In genomic region chr6:55918639-55919038, GRCh38 we compare ENCODE assay signal across 23 cellular contexts. TPM values are rescaled to one million over a fixed set of nuclear protein-coding genes. Genes with fewer than 3 reads are reported as not detected.
DNase-seq lines count a peak whose midpoint lies in the region; ATAC-seq and TF ChIP-seq lines count a peak whose summit lies in the region.
"Had no signal": no experiment of that assay in that cellular context is flagged by ENCODE, and none has a peak within 500 bp of the region (broad histone marks: within the 10 kb centered on the region; RNA-seq: fewer than 3 reads in every experiment).

No MANE protein-coding gene starts in this region.

- no peak overlapping the region for H2BK15ac ChIP-seq in mesenchymal stem cell (ENCODE audit: low read depth, poor library complexity, severe bottlenecking)

- no peak overlapping the region for H4K91ac ChIP-seq in mesenchymal stem cell (ENCODE audit: low read length)

- H2AFZ ChIP-seq in mesenchymal stem cell (ENCODE audit: low read depth, low read length) = no peak overlapping the region
- H2AFZ ChIP-seq: neural progenitor cell had no signal

- H3K36me3 ChIP-seq in mesenchymal stem cell (ENCODE audit: control insufficient read depth in 1 of 2, insufficient read depth in 2 of 2, low read depth in 1 of 2, low read length in 2 of 2) = no peaks in the 10 kb centered on the region
- H3K36me3 ChIP-seq: gastrocnemius medialis, neural progenitor cell, right lobe of liver, upper lobe of left lung had no signal

- H3K14ac ChIP-seq in mesenchymal stem cell (ENCODE audit: low read length in 2 of 2) = no peak overlapping the region

- no peaks in the 10 kb centered on the region for H3K27me3 ChIP-seq in mesenchymal stem cell (ENCODE audit: control insufficient read depth in 1 of 2, insufficient read depth in 1 of 2, low read length in 2 of 2)
- H3K27me3 ChIP-seq: gastrocnemius medialis, neural progenitor cell, right lobe of liver, upper lobe of left lung had no signal

- H3K27ac ChIP-seq in mesenchymal stem cell (ENCODE audit: low read length, poor library complexity, severe bottlenecking) = no peak overlapping the region
- H3K27ac ChIP-seq: body of pancreas, neural progenitor cell, right lobe of liver, upper lobe of left lung had no signal

- no peak overlapping the region for H2AK5ac ChIP-seq in mesenchymal stem cell (ENCODE audit: low read length, severe bottlenecking)

- no peaks in the 10 kb centered on the region for H3K4me1 ChIP-seq in mesenchymal stem cell (ENCODE audit: control insufficient read depth, insufficient read depth, low read depth, low read length)
- H3K4me1 ChIP-seq: body of pancreas, gastrocnemius medialis, neural progenitor cell, right lobe of liver, upper lobe of left lung had no signal

- H3K4me3 ChIP-seq in cardiac fibroblast (replicated peaks in 1 of 2; ENCODE audit: low read depth in 2 of 2, low read length in 2 of 2) (no peak overlapping the region), mesenchymal stem cell (ENCODE audit: insufficient read depth in 1 of 2, low read depth in 1 of 2, low read length in 2 of 2) (peak overlapping the region in 1 of 2 experiments; percentile 57)
- H3K4me3 ChIP-seq: body of pancreas, gastrocnemius medialis, neural progenitor cell, right lobe of liver, upper lobe of left lung had no signal

- no peak overlapping the region for H3K18ac ChIP-seq in mesenchymal stem cell (ENCODE audit: low read depth in 1 of 2, low read length in 2 of 2)

- H2BK5ac ChIP-seq in mesenchymal stem cell (ENCODE audit: low read depth, low read length, poor library complexity, severe bottlenecking) = no peak overlapping the region

- H3K4ac ChIP-seq in mesenchymal stem cell (ENCODE audit: low read depth in 1 of 2, low read length in 2 of 2) = no peak overlapping the region

- DNase-seq in AG08395 (ENCODE audit: low spot score) = peak; percentile 10
- peak; percentile 80 for DNase-seq in M059J (ENCODE audit: low read depth)
- peak; percentile 17 to 86 for DNase-seq in cardiac fibroblast (ENCODE audit: low read depth in 2 of 2)
- DNase-seq in mesenchymal stem cell = no peak
- DNase-seq in head of caudate nucleus = no peak
- no peak for DNase-seq in hepatic stellate cell (ENCODE audit: low spot score)
- DNase-seq: activated CD4-positive, CD25-positive, alpha-beta regulatory T cell; activated gamma-delta T cell treated with Interleukin-2 at 50 U/mL for 16 hours; AML-193; body of pancreas; Calu3; gastrocnemius medialis; GF-D8; NCI-H1092; NCI-H2107; right lobe of liver; upper lobe of left lung had no signal

- no peak overlapping the region for H3K4me2 ChIP-seq in mesenchymal stem cell (ENCODE audit: low read length, poor library complexity, severe bottlenecking)
- H3K4me2 ChIP-seq: neural progenitor cell had no signal

- no peaks in the 10 kb centered on the region for H3K9me3 ChIP-seq in mesenchymal stem cell (ENCODE audit: control insufficient read depth, low read length)
- H3K9me3 ChIP-seq: body of pancreas, gastrocnemius medialis, upper lobe of left lung had no signal

- no peak overlapping the region for H3K23ac ChIP-seq in mesenchymal stem cell (ENCODE audit: low read length in 2 of 2)

- no CpG with 5 or more reads among the region's 2 CpGs for WGBS in mesenchymal stem cell

- no peaks in the 10 kb centered on the region for H3K79me1 ChIP-seq in mesenchymal stem cell (replicated peaks; ENCODE audit: low read length, poor library complexity, severe bottlenecking)

- TF ChIP-seq CTCF in cardiac fibroblast (IDR thresholded peaks at IDR 0.05; ENCODE audit: low read depth, low read length) = no peak

- no peak overlapping the region for H4K8ac ChIP-seq in mesenchymal stem cell (ENCODE audit: low read length)

- intact Hi-C loops in head of caudate nucleus (cut with DNase I) = no loop called here

- ATAC-seq in GM18873 (IDR thresholded peaks at IDR 0.05; ENCODE audit: low FRiP score, unreplicated experiment) (no peak), HG03442 (IDR thresholded peaks at IDR 0.05; ENCODE audit: unreplicated experiment) (no peak)
- ATAC-seq: body of pancreas, right lobe of liver had no signal

- no peak overlapping the region for H2BK12ac ChIP-seq in mesenchymal stem cell (ENCODE audit: low read length in 2 of 2)

- no peak overlapping the region for H2BK120ac ChIP-seq in mesenchymal stem cell (ENCODE audit: low read depth, low read length)

- peak overlapping the region; percentile 93 for H3K9ac ChIP-seq in mesenchymal stem cell (ENCODE audit: low read length)
- H3K9ac ChIP-seq: neural progenitor cell had no signal

RNA-seq across cellular contexts. Expression of gene BMP5, which starts 43.2 kb away (rescaled TPM):
- not detected in 2 replicates for total RNA-seq in M059J (2014; rRNA removed; shearing (Covaris generic))
- 8.7 TPM for polyA plus RNA-seq in mesenchymal stem cell (2013, experiment 1 of 2)
- 9.5 TPM for polyA plus RNA-seq in mesenchymal stem cell (2013, experiment 2 of 2)
- total RNA-seq: Calu3; mesenteric fat pad; RPMI7951; T-helper 1 cell treated with Interleukin-12 subunit alpha and Interleukin-12 subunit beta and Interleukin-4 antibody, amounts not matched to agents 30 ng/mL and 1 ng/mL, for 36 hours had no signal

Comparison
In these comparisons a context has a peak if more than half of its experiments do, and no peak if none do; other contexts are left out.
1. DNase-seq: peak in AG08395 (single experiment), M059J (single experiment) and cardiac fibroblast (2 of 2); none in mesenchymal stem cell (single experiment), head of caudate nucleus (0 of 42) and hepatic stellate cell (single experiment).